ENCODE assay signal across 8 cellular contexts in genomic region chr1:90851711-90852050, GRCh38.
DNase-seq lines count a peak whose midpoint lies in the region; ATAC-seq and TF ChIP-seq lines count a peak whose summit lies in the region.

No MANE protein-coding gene starts in this region.

- POLR2A ChIA-PET in activated naive CD8-positive, alpha-beta T cell treated with anti-CD3 and anti-CD28 coated beads, Interleukin-2, amount 10 ng/mL, durations not matched to agents 7 days and 5 days (lab: Charles Lee), result no interaction called here

- H3K9me3 ChIP-seq in right lobe of liver, result no peaks in the 10 kb centered on the region
- H3K9me3 ChIP-seq in upper lobe of left lung, result no peaks in the 10 kb centered on the region

- intact Hi-C loops in right lobe of liver (cut with DNase I), result no loop called here

- peaks cover 13% of the 10 kb centered on the region for H3K4me1 Mint-ChIP-seq in activated naive CD4-positive, alpha-beta T cell treated with anti-CD3 and anti-CD28 coated beads, Interleukin-2, amount 50 U/mL, for 24 hours
- H3K4me1 Mint-ChIP-seq in activated naive CD8-positive, alpha-beta T cell treated with anti-CD3 and anti-CD28 coated beads, Interleukin-2, amount 10 ng/mL, durations not matched to agents 7 days and 5 days, result peaks cover 11% of the 10 kb centered on the region

- peak overlapping the region; percentile 74 to 91 (median 76) for H3K4me3 ChIP-seq in right lobe of liver
- H3K4me3 ChIP-seq in upper lobe of left lung, result peak overlapping the region in 3 of 4 donors; percentile 74 to 85 (median 80)

- H3K36me3 ChIP-seq in right lobe of liver (no peaks in the 10 kb centered on the region), upper lobe of left lung (no peaks in the 10 kb centered on the region)

- TF ChIP-seq CTCF in right lobe of liver (IDR thresholded peaks at IDR 0.05) (no peak), upper lobe of left lung (IDR thresholded peaks at IDR 0.05) (peak in 1 of 6 experiments; percentile 28)

- H3K9me3 Mint-ChIP-seq in activated naive CD4-positive, alpha-beta T cell treated with anti-CD3 and anti-CD28 coated beads, Interleukin-2, amount 50 U/mL, for 24 hours, result no peaks in the 10 kb centered on the region
- no peaks in the 10 kb centered on the region for H3K9me3 Mint-ChIP-seq in activated naive CD8-positive, alpha-beta T cell treated with anti-CD3 and anti-CD28 coated beads, Interleukin-2, amount 10 ng/mL, durations not matched to agents 7 days and 5 days

- no peak for TF ChIP-seq POLR2A in right lobe of liver (IDR thresholded peaks at IDR 0.05)
- no peak for TF ChIP-seq POLR2A in upper lobe of left lung (IDR thresholded peaks at IDR 0.05)

- no peak overlapping the region for H3K27ac Mint-ChIP-seq in activated naive CD4-positive, alpha-beta T cell treated with anti-CD3 and anti-CD28 coated beads, Interleukin-2, amount 50 U/mL, for 24 hours
- H3K27ac Mint-ChIP-seq in activated naive CD8-positive, alpha-beta T cell treated with anti-CD3 and anti-CD28 coated beads, Interleukin-2, amount 10 ng/mL, durations not matched to agents 7 days and 5 days, result no peak overlapping the region

- H3K27ac ChIP-seq in right lobe of liver, result no peak overlapping the region
- H3K27ac ChIP-seq in upper lobe of left lung, result peak overlapping the region in 1 of 4 donors; percentile 70

- H3K4me1 ChIP-seq in right lobe of liver, result peaks cover 0 to 5% (median 0%) of the 10 kb centered on the region in 4 donors
- H3K4me1 ChIP-seq in upper lobe of left lung, result peaks cover 4 to 22% (median 7%) of the 10 kb centered on the region in 4 donors

- H3K4me3 Mint-ChIP-seq in activated naive CD4-positive, alpha-beta T cell treated with anti-CD3 and anti-CD28 coated beads, Interleukin-2, amount 50 U/mL, for 24 hours, result peak overlapping the region; percentile 81
- peak overlapping the region; percentile 79 for H3K4me3 Mint-ChIP-seq in activated naive CD8-positive, alpha-beta T cell treated with anti-CD3 and anti-CD28 coated beads, Interleukin-2, amount 10 ng/mL, durations not matched to agents 7 days and 5 days

- 3% methylated on average over 16 of the region's 21 CpGs for WGBS in right lobe of liver (ENCODE audit: insufficient coverage, low coverage, low lambda C conversion rate, missing lambda C conversion rate)
- 1 to 2% methylated on average over 16 of the region's 21 CpGs for WGBS in upper lobe of left lung, 2 donors

- peaks cover 36% of the 10 kb centered on the region for H3K27me3 Mint-ChIP-seq in activated naive CD4-positive, alpha-beta T cell treated with anti-CD3 and anti-CD28 coated beads, Interleukin-2, amount 50 U/mL, for 24 hours
- H3K27me3 Mint-ChIP-seq in activated naive CD8-positive, alpha-beta T cell treated with anti-CD3 and anti-CD28 coated beads, Interleukin-2, amount 10 ng/mL, durations not matched to agents 7 days and 5 days, result peaks cover 49% of the 10 kb centered on the region

- peak; percentile 5 for ATAC-seq in activated naive CD8-positive, alpha-beta T cell treated with anti-CD3 and anti-CD28 coated beads, Interleukin-2, amount 10 ng/mL, durations not matched to agents 7 days and 5 days (ENCODE audit: low read depth)
- no peak for ATAC-seq in right lobe of liver
- no peak for ATAC-seq in upper lobe of left lung (ENCODE audit: low FRiP score in 2 of 2)
- ATAC-seq in HG02623 (IDR thresholded peaks at IDR 0.05; ENCODE audit: unreplicated experiment), result no peak
- no peak for ATAC-seq in GM19467 (IDR thresholded peaks at IDR 0.05; ENCODE audit: unreplicated experiment)

- DNase-seq in activated naive CD4-positive, alpha-beta T cell treated with anti-CD3 and anti-CD28 coated beads, Interleukin-2, amount 50 U/mL, for 16 hours, result no peak
- no peak for DNase-seq in activated naive CD8-positive, alpha-beta T cell treated with anti-CD3 and anti-CD28 coated beads, Interleukin-2, amount 10 ng/mL, durations not matched to agents 7 days and 5 days
- no peak for DNase-seq in right lobe of liver
- no peak for DNase-seq in upper lobe of left lung
- DNase-seq in stimulated activated CD4-positive, alpha-beta T cell treated with anti-CD3 and anti-CD28 coated beads, Interleukin-4, amount 100 ng/mL, for 4 hours, result no peak

- no peak for TF ChIP-seq EP300 in upper lobe of left lung (IDR thresholded peaks at IDR 0.05)

- H3K27me3 ChIP-seq in right lobe of liver (no peaks in the 10 kb centered on the region), upper lobe of left lung (no peaks in the 10 kb centered on the region)

- H3K36me3 Mint-ChIP-seq in activated naive CD4-positive, alpha-beta T cell treated with anti-CD3 and anti-CD28 coated beads, Interleukin-2, amount 50 U/mL, for 24 hours, result no peaks in the 10 kb centered on the region
- H3K36me3 Mint-ChIP-seq in activated naive CD8-positive, alpha-beta T cell treated with anti-CD3 and anti-CD28 coated beads, Interleukin-2, amount 10 ng/mL, durations not matched to agents 7 days and 5 days, result no peaks in the 10 kb centered on the region
